In the genomic region with DNA sequence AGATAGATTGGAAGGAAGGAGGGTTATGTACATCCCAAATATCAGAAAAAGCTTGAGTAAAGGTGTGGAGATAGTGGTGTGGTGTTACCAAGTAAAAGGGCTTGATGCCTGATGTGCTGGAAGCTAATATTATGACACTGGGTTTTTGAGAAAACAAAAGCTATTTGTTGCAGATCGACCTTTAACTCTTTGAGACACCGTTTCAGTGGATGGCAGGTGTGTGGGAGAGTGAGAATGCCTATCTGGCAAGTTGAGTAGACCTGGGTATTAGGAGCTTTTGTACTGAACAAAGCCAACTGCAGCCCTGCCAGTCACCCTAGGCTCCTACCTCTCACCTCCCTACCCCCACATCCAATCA, we compare ENCODE assay signal across 1 cellular context.
TF ChIP-seq lines count a peak whose summit lies in the region.

No MANE protein-coding gene starts in this region.

TF ChIP-seq in liver, 16 proteins besides CTCF, POLR2A, EP300 and RAD21 (continued from another document):
- TF ChIP-seq, protein P1, sequence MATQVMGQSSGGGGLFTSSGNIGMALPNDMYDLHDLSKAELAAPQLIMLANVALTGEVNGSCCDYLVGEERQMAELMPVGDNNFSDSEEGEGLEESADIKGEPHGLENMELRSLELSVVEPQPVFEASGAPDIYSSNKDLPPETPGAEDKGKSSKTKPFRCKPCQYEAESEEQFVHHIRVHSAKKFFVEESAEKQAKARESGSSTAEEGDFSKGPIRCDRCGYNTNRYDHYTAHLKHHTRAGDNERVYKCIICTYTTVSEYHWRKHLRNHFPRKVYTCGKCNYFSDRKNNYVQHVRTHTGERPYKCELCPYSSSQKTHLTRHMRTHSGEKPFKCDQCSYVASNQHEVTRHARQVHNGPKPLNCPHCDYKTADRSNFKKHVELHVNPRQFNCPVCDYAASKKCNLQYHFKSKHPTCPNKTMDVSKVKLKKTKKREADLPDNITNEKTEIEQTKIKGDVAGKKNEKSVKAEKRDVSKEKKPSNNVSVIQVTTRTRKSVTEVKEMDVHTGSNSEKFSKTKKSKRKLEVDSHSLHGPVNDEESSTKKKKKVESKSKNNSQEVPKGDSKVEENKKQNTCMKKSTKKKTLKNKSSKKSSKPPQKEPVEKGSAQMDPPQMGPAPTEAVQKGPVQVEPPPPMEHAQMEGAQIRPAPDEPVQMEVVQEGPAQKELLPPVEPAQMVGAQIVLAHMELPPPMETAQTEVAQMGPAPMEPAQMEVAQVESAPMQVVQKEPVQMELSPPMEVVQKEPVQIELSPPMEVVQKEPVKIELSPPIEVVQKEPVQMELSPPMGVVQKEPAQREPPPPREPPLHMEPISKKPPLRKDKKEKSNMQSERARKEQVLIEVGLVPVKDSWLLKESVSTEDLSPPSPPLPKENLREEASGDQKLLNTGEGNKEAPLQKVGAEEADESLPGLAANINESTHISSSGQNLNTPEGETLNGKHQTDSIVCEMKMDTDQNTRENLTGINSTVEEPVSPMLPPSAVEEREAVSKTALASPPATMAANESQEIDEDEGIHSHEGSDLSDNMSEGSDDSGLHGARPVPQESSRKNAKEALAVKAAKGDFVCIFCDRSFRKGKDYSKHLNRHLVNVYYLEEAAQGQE (IDR thresholded peaks at IDR 0.05) = no peak
- TF ChIP-seq SP1 (IDR thresholded peaks at IDR 0.05) (no peak), GABPA (IDR thresholded peaks at IDR 0.05 in 1 of 2, conservative IDR thresholded peaks at IDR 0.05 in 1 of 2) (no peak), JUND (IDR thresholded peaks at IDR 0.05) (no peak)
TF ChIP-seq in liver: peak in this region for 0.
